Comparison of ENCODE assay signal across 25 cellular contexts in the genomic region with DNA sequence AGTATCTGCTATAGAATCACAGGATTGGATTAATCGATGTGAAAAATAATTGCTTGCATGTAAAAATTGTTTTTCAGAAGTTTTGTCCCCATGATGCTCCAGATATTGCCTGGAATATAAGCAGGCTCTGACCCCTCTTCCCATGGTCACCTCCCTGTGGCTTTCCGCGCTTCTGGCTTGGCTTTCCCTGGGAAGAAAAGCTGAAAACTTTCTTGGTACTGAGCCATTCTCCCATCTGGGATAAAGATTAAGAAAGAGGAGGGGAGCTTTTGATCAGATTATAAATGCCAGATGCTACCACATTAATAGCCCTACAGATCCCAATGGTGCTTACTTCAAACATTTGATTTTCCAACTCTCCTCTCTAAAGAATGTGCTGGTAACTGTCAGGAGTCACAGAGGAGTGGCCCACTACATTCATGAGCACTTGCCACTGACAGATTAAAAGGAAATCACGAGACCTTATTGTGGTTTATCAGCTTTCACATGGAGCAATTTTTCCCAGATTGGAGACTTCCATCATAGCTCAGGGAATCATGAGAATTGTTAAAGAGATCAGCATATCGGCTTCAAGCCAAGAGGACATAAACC. TPM values are rescaled to one million over a fixed set of nuclear protein-coding genes. Genes with fewer than 3 reads are reported as not detected.
DNase-seq lines count a peak whose midpoint lies in the region; ATAC-seq, FAIRE-seq and TF ChIP-seq lines count a peak whose summit lies in the region.
"Had no signal": no experiment of that assay in that cellular context is flagged by ENCODE, and none has a peak within 500 bp of the region (broad histone marks: within the 10 kb centered on the region; RNA-seq: fewer than 3 reads in every experiment).

No MANE protein-coding gene starts in this region.

- H4K20me1 ChIP-seq in SK-N-SH (ENCODE audit: insufficient read depth), result no peaks in the 10 kb centered on the region
- no peaks in the 10 kb centered on the region for H4K20me1 ChIP-seq in PC-3 (ENCODE audit: low read length)

- 62% methylated on average over 5 of the region's 5 CpGs for WGBS in SK-N-SH (ENCODE audit: low lambda C conversion rate)
- WGBS in psoas muscle, 3 donors, result 49 to 61% (median 56%) methylated on average over 5 of the region's 5 CpGs

- H3K36me3 ChIP-seq in SK-N-SH (replicated peaks in 1 of 2; ENCODE audit: control insufficient read depth in 1 of 2, insufficient read depth in 2 of 2, low read length in 1 of 2) (no peaks in the 10 kb centered on the region), psoas muscle (ENCODE audit: insufficient read depth in 1 of 2, low read depth in 1 of 2) (no peaks in the 10 kb centered on the region), PC-3 (ENCODE audit: low read depth, low read length) (no peaks in the 10 kb centered on the region)
- H3K36me3 ChIP-seq: cardiac muscle cell, neural progenitor cell had no signal

- H3K79me2 ChIP-seq in SK-N-SH (ENCODE audit: insufficient read depth), result no peaks in the 10 kb centered on the region
- no peaks in the 10 kb centered on the region for H3K79me2 ChIP-seq in PC-3 (ENCODE audit: low read length)

- H3K27ac ChIP-seq in SK-N-SH (ENCODE audit: low read depth in 2 of 2, low read length in 1 of 2), result no peak overlapping the region
- peak overlapping the region; percentile 40 for H3K27ac ChIP-seq in psoas muscle
- no peak overlapping the region for H3K27ac ChIP-seq in PC-3 (ENCODE audit: low read length)
- H3K27ac ChIP-seq: C4-2B, cardiac muscle cell, neural progenitor cell had no signal

- TF ChIP-seq RAD21 in SK-N-SH (IDR thresholded peaks at IDR 0.05; ENCODE audit: low read length), result no peak

- TF ChIP-seq EP300 in SK-N-SH (IDR thresholded peaks at IDR 0.05; ENCODE audit: borderline replicate concordance in 1 of 2, low read depth in 1 of 2, low read length in 1 of 2), result no peak

- no peak for TF ChIP-seq CTCF in D721Med (IDR thresholded peaks at IDR 0.05; ENCODE audit: insufficient read depth, missing control alignments)
- TF ChIP-seq CTCF in SK-N-SH (IDR thresholded peaks at IDR 0.05), result no peak
- no peak for TF ChIP-seq CTCF in psoas muscle (IDR thresholded peaks at IDR 0.05)
- TF ChIP-seq CTCF in PC-3 (conservative IDR thresholded peaks at IDR 0.05; ENCODE audit: low read depth, low read length), result no peak

- CTCF ChIA-PET in SK-N-SH (lab: Yijun Ruan, JAX) (interaction anchor here (1.0 kb wide), 1 partner anchor 84 kb away, joined by 4 read pairs; no protein-coding TSS in a partner anchor), PC-3 (lab: Charles Lee) (no interaction called here)

- no peak overlapping the region for H3K4me3 ChIP-seq in SK-N-SH (ENCODE audit: low read depth in 2 of 2, low read length in 1 of 2)
- H3K4me3 ChIP-seq in psoas muscle, result no peak overlapping the region
- H3K4me3 ChIP-seq in PC-3 (ENCODE audit: low read length), result no peak overlapping the region
- H3K4me3 ChIP-seq: cardiac muscle cell, GM12878, neural progenitor cell had no signal

- intact Hi-C loops in Right ventricle myocardium superior (cut with DNase I) (no loop called here), psoas muscle (cut with DNase I) (no loop called here), PC-3 (cut with micrococcal nuclease) (no loop called here)

- no TSS peak for BruUV-seq in PC-3 (replicated peaks; lab: Mats Ljungman, UMichigan)

- no peaks in the 10 kb centered on the region for H3K9me2 ChIP-seq in SK-N-SH
- H3K9me2 ChIP-seq in PC-3 (replicated peaks; ENCODE audit: low read length), result no peaks in the 10 kb centered on the region

- H3K27me3 ChIP-seq in SK-N-SH (ENCODE audit: insufficient read depth), result no peaks in the 10 kb centered on the region
- H3K27me3 ChIP-seq in psoas muscle (ENCODE audit: insufficient read depth in 3 of 3, low read length in 2 of 3), result no peaks in the 10 kb centered on the region
- no peaks in the 10 kb centered on the region for H3K27me3 ChIP-seq in PC-3 (ENCODE audit: low read length)
- H3K27me3 ChIP-seq: cardiac muscle cell, neural progenitor cell had no signal

- peak; percentile 48 for DNase-seq in D721Med (ENCODE audit: insufficient read length, low spot score)
- peak; percentile 12 for DNase-seq in SK-N-SH
- DNase-seq in Right ventricle myocardium superior, result peak; percentile 52
- no peak for DNase-seq in psoas muscle
- DNase-seq in PC-3, result no peak
- DNase-seq in urothelium cell line (ENCODE audit: low spot score), result no peak
- DNase-seq: activated CD8-positive, alpha-beta T cell treated with anti-CD3 and anti-CD28 coated beads, Interleukin-2, amount 10 ng/mL, durations not matched to agents 7 days and 5 days; activated naive CD4-positive, alpha-beta T cell treated with Interleukin-2 at 50 U/mL for 16 hours; activated T-cell treated with anti-CD3 and anti-CD28 coated beads, Interleukin-2, amount 50 U/mL, for 24 hours; amniotic stem cell; dermis blood vessel endothelial cell; KG1; NCI-H1048; NCI-H2029; NCI-H345; NK-92 treated with Interleukin-12 subunit alpha and Interleukin-12 subunit beta, amount 100 ng/mL, for 24 hours; stimulated activated CD4-positive, alpha-beta T cell treated with anti-CD3 and anti-CD28 coated beads, Interleukin-15, amount 100 ng/mL, for 24 hours had no signal

- peaks cover 11% of the 10 kb centered on the region for H3F3A ChIP-seq in SK-N-SH (replicated peaks; ENCODE audit: insufficient read depth)
- H3F3A ChIP-seq in PC-3 (ENCODE audit: low read length, unreplicated experiment), result no peaks in the 10 kb centered on the region

- ATAC-seq in Right ventricle myocardium superior (ENCODE audit: poor library complexity) (peak; percentile 70), psoas muscle (peak in 3 of 4 donors; percentile 23 to 48 (median 30)), GM21723 (IDR thresholded peaks at IDR 0.05; ENCODE audit: unreplicated experiment) (no peak), GM18502 (IDR thresholded peaks at IDR 0.05; ENCODE audit: poor library complexity, unreplicated experiment) (no peak), PC-3 (no peak)
- ATAC-seq: activated CD4-positive, CD25-positive, alpha-beta regulatory T cell treated with anti-CD3 and anti-CD28 coated beads, Interleukin-2, amount 50 U/mL, for 24 hours; activated CD8-positive, alpha-beta T cell treated with anti-CD3 and anti-CD28 coated beads, Interleukin-2, amount 10 ng/mL, durations not matched to agents 7 days and 5 days had no signal

- H3K4me1 ChIP-seq in SK-N-SH (ENCODE audit: control insufficient read depth in 1 of 2, insufficient read depth in 2 of 2, low read depth in 1 of 2, low read length in 1 of 2) (peaks cover 2 to 16% of the 10 kb centered on the region in 2 experiments), psoas muscle (peaks cover 15% of the 10 kb centered on the region), PC-3 (ENCODE audit: insufficient read depth, low read length) (no peaks in the 10 kb centered on the region)

- H3K9ac ChIP-seq in SK-N-SH (no peak overlapping the region), PC-3 (ENCODE audit: low read length) (no peak overlapping the region)
- H3K9ac ChIP-seq: neural progenitor cell had no signal

- no peak overlapping the region for H3K4me2 ChIP-seq in SK-N-SH
- H3K4me2 ChIP-seq in PC-3 (ENCODE audit: low read length), result no peak overlapping the region
- H3K4me2 ChIP-seq: neural progenitor cell had no signal

- FAIRE-seq in D721Med (lab: Jason Lieb, UNC), result peak; percentile 95
- no peak for FAIRE-seq in urothelium cell line (lab: Jason Lieb, UNC)
- FAIRE-seq: GM12878, RCC 7860 had no signal

- no peaks in the 10 kb centered on the region for H3K9me3 ChIP-seq in SK-N-SH
- H3K9me3 ChIP-seq in psoas muscle, result no peaks in the 10 kb centered on the region
- H3K9me3 ChIP-seq in PC-3 (ENCODE audit: low read length), result no peaks in the 10 kb centered on the region

- POLR2A ChIA-PET in SK-N-SH (lab: Yijun Ruan, JAX) (no interaction called here), PC-3 (lab: Charles Lee; ENCODE audit: unreplicated experiment) (no interaction called here)

- H2AFZ ChIP-seq in SK-N-SH (ENCODE audit: low read depth), result no peak overlapping the region
- H2AFZ ChIP-seq in PC-3 (ENCODE audit: low read length), result no peak overlapping the region
- H2AFZ ChIP-seq: neural progenitor cell had no signal

TF ChIP-seq in SK-N-SH, 30 proteins besides CTCF, POLR2A, EP300 and RAD21 (continues in another document):
- TF ChIP-seq, protein P1, sequence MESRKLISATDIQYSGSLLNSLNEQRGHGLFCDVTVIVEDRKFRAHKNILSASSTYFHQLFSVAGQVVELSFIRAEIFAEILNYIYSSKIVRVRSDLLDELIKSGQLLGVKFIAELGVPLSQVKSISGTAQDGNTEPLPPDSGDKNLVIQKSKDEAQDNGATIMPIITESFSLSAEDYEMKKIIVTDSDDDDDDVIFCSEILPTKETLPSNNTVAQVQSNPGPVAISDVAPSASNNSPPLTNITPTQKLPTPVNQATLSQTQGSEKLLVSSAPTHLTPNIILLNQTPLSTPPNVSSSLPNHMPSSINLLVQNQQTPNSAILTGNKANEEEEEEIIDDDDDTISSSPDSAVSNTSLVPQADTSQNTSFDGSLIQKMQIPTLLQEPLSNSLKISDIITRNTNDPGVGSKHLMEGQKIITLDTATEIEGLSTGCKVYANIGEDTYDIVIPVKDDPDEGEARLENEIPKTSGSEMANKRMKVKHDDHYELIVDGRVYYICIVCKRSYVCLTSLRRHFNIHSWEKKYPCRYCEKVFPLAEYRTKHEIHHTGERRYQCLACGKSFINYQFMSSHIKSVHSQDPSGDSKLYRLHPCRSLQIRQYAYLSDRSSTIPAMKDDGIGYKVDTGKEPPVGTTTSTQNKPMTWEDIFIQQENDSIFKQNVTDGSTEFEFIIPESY (IDR thresholded peaks at IDR 0.05; ENCODE audit: borderline replicate concordance, low read depth), result no peak
- no peak for TF ChIP-seq FOXM1 (IDR thresholded peaks at IDR 0.05; ENCODE audit: low read depth)
- no peak for TF ChIP-seq MXI1 (IDR thresholded peaks at IDR 0.05; ENCODE audit: low read depth, low read length)
- TF ChIP-seq GATA2 (CRISPR knock-in tag; IDR thresholded peaks at IDR 0.05), result no peak
- TF ChIP-seq MEF2A (IDR thresholded peaks at IDR 0.05; ENCODE audit: borderline replicate concordance, low read depth), result no peak
- TF ChIP-seq EZH2phosphoT487 (IDR thresholded peaks at IDR 0.05; ENCODE audit: borderline replicate concordance, low read depth), result no peak
- no peak for TF ChIP-seq RFX5 (IDR thresholded peaks at IDR 0.05; ENCODE audit: low read length)
- no peak for TF ChIP-seq RXRA (IDR thresholded peaks at IDR 0.05; ENCODE audit: borderline replicate concordance, low read depth)
- TF ChIP-seq JUND (IDR thresholded peaks at IDR 0.05), result no peak

RNA-seq across cellular contexts. Expression of gene GAB1, which starts 54.4 kb away (rescaled TPM):
- polyA plus RNA-seq in SK-N-SH (2012; rRNA removed) (3.7 and 4.4 TPM in 2 replicates), psoas muscle (1 to 10 TPM; 1.0 to 9.1 (median 3.2) TPM)
- polyA plus RNA-seq in SK-N-SH (2012; cell fraction: cytosol; rRNA removed), result 4.0 and 4.1 TPM in 2 replicates
- polyA plus RNA-seq in SK-N-SH (2012; cell fraction: nucleus; rRNA removed), result 6.2 and 7.7 TPM in 2 replicates
- total RNA-seq in Right ventricle myocardium superior (72.5 TPM), psoas muscle (10 to 100 TPM; 10.1 to 20.3 (median 15.2) TPM), PC-3 (2014; rRNA removed) (3.3 and 4.9 TPM in 2 replicates)

Comparison
In these comparisons a context has a peak if more than half of its experiments do, and no peak if none do; other contexts are left out.
1. DNase-seq: peak in D721Med (single experiment), SK-N-SH (single experiment) and Right ventricle myocardium superior (single experiment); none in psoas muscle (0 of 2), PC-3 (single experiment) and urothelium cell line (single experiment).
2. ATAC-seq: peak in Right ventricle myocardium superior (single experiment) and psoas muscle (3 of 4); none in GM21723 (single experiment), GM18502 (single experiment) and PC-3 (single experiment).